ENCODE assay signal across 2 cellular contexts in genomic region chr17:16425698-16426659, GRCh38.
TF ChIP-seq lines count a peak whose summit lies in the region.

No MANE protein-coding gene starts in this region.

TF ChIP-seq in K562, 482 proteins besides CTCF, POLR2A, EP300 and RAD21:
- no peak for TF ChIP-seq ZBTB43 (CRISPR knock-in tag; IDR thresholded peaks at IDR 0.05)
- TF ChIP-seq POLR2G (IDR thresholded peaks at IDR 0.05; ENCODE audit: low read depth, low read length) = 0 out of 2 replicates have a peak, but pooled peaks have one; percentile 28
- peak; percentile 50 for TF ChIP-seq RBFOX2 (IDR thresholded peaks at IDR 0.05; ENCODE audit: low read depth, low read length)

TF ChIP-seq in GM23338, 12 proteins besides CTCF, POLR2A, EP300 and RAD21:
- TF ChIP-seq ETS1 (IDR thresholded peaks at IDR 0.05) (no peak), REST (IDR thresholded peaks at IDR 0.05; ENCODE audit: unreplicated experiment) (no peak), ZNF462 (CRISPR knock-in tag; IDR thresholded peaks at IDR 0.05) (no peak), STAT1 (IDR thresholded peaks at IDR 0.05; ENCODE audit: unreplicated experiment) (no peak), ZNF331 (CRISPR knock-in tag; IDR thresholded peaks at IDR 0.05; ENCODE audit: low read depth) (no peak), EZH2 (IDR thresholded peaks at IDR 0.05; ENCODE audit: low read depth, unreplicated experiment) (no peak), EZH2phosphoT487 (IDR thresholded peaks at IDR 0.05; ENCODE audit: unreplicated experiment) (no peak), CREB1 (CRISPR knock-in tag; IDR thresholded peaks at IDR 0.05; ENCODE audit: low read depth) (no peak), JUNB (IDR thresholded peaks at IDR 0.05; ENCODE audit: unreplicated experiment) (no peak), POLR2AphosphoS5 (IDR thresholded peaks at IDR 0.05; ENCODE audit: low read depth) (no peak), ZNF114 (CRISPR knock-in tag; IDR thresholded peaks at IDR 0.05) (no peak), NANOG (IDR thresholded peaks at IDR 0.05; ENCODE audit: borderline replicate concordance) (no peak)
